In the genomic region with DNA sequence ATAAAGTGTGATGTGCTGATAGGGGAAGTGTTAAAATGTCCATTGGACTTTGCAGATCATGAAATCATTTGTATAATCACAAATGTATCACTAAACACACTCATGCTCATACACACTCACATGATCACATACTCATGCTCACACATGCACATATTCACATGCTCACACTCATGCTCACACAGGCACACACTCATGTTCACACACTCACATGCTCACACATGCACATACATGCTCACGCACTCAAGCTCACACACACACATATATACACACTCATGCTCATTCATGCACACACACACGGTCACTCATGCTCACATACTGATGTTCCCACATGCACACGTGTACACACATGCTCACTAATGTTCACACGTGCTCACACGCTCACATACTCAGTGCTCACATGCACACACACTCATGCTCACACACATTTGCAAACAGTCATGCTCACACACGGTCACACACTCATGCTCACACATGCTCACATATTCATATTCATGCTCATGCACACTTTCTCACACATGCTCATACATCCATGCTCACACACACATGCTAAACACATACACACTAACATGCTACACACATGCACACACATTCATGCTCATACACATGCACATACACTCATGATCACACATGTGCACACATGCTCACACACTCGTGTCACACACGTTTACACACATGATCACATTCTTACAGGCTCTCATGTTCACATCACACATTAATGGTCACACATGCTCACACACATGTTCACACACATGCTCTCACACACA, we compare ENCODE assay signal across 29 cellular contexts.
"Had no signal": no experiment of that assay in that cellular context is flagged by ENCODE, and none has a peak within 500 bp of the region (broad histone marks: within the 10 kb centered on the region; RNA-seq: fewer than 3 reads in every experiment).

No MANE protein-coding gene starts in this region.

- H3K27me3 Mint-ChIP-seq: naive B cell; stimulated activated naive B cell treated with anti-CD40 and anti-IgM and Interleukin-4, amounts not matched to agents 10 μg/mL and 1 μg/mL and 100 μg/mL, for 72 hours; stimulated activated naive CD8-positive, alpha-beta T cell treated with anti-CD3 and anti-CD28 coated beads, Interleukin-15, Interleukin-2, amounts not matched to agents 100 ng/mL and 50 ng/mL, for 24 hours had no signal

- DNase-seq: effector CD8-positive, alpha-beta T cell; endodermal cell; foreskin fibroblast; head of caudate nucleus; kidney; mucosa of descending colon; naive B cell; nucleus accumbens; spleen; stimulated activated naive B cell treated with anti-CD40 and anti-IgM and Interleukin-4, amounts not matched to agents 10 μg/mL and 1 μg/mL and 100 μg/mL, for 72 hours; upper lobe of right lung had no signal

- H3K36me3 Mint-ChIP-seq: memory B cell; mesothelial cell of epicardium; naive B cell; natural killer cell treated with Interleukin-12 subunit alpha and Interleukin-12 subunit beta and Interleukin-15 and Interleukin-18, amount 100 ng/mL, for 72 hours; neural progenitor cell; stimulated activated naive B cell treated with anti-CD40 and anti-IgM and Interleukin-4, amounts not matched to agents 10 μg/mL and 1 μg/mL and 100 μg/mL, for 72 hours had no signal

- ATAC-seq: esophagus mucosa; left lobe of liver; mucosa of descending colon; natural killer cell treated with Interleukin-12 subunit alpha and Interleukin-12 subunit beta and Interleukin-15 and Interleukin-18, amount 100 ng/mL, for 72 hours; right cardiac atrium; stimulated activated naive B cell treated with anti-CD40 and anti-IgM and Interleukin-4, amounts not matched to agents 10 μg/mL and 1 μg/mL and 100 μg/mL, for 72 hours had no signal

- H3K4me1 Mint-ChIP-seq: endodermal cell; memory B cell; naive B cell; stimulated activated naive B cell treated with anti-CD40 and anti-IgM and Interleukin-4, amounts not matched to agents 10 μg/mL and 1 μg/mL and 100 μg/mL, for 72 hours had no signal

- H3K79me2 ChIP-seq: hepatocyte had no signal

- H3K9ac ChIP-seq: neural progenitor cell had no signal

- H3K9me3 ChIP-seq: gastrocnemius medialis, mucosa of descending colon, prostate gland, spleen, thoracic aorta, tibial nerve, upper lobe of right lung, vagina had no signal

- H3K4me3 Mint-ChIP-seq: endodermal cell; memory B cell; mesothelial cell of epicardium; naive B cell; natural killer cell treated with Interleukin-12 subunit alpha and Interleukin-12 subunit beta and Interleukin-15 and Interleukin-18, amount 100 ng/mL, for 72 hours; neural progenitor cell; stimulated activated naive B cell treated with anti-CD40 and anti-IgM and Interleukin-4, amounts not matched to agents 10 μg/mL and 1 μg/mL and 100 μg/mL, for 72 hours; stimulated activated naive CD8-positive, alpha-beta T cell treated with anti-CD3 and anti-CD28 coated beads, Interleukin-15, Interleukin-2, amounts not matched to agents 100 ng/mL and 50 ng/mL, for 24 hours had no signal

- H3K27me3 ChIP-seq: gastrocnemius medialis, hepatocyte, neural progenitor cell, spleen, tibial nerve, upper lobe of right lung, vagina had no signal

- H3K4me2 ChIP-seq: hepatocyte had no signal

- H3K4me1 ChIP-seq: gastrocnemius medialis, prostate gland, vagina had no signal

- H2AFZ ChIP-seq: hepatocyte had no signal

- H3K9me3 Mint-ChIP-seq: endodermal cell; mesothelial cell of epicardium; natural killer cell treated with Interleukin-12 subunit alpha and Interleukin-12 subunit beta and Interleukin-15 and Interleukin-18, amount 100 ng/mL, for 72 hours; neural progenitor cell; stimulated activated naive CD8-positive, alpha-beta T cell treated with anti-CD3 and anti-CD28 coated beads, Interleukin-15, Interleukin-2, amounts not matched to agents 100 ng/mL and 50 ng/mL, for 24 hours had no signal

- H3K4me3 ChIP-seq: gastrocnemius medialis, hepatocyte, lung, mucosa of descending colon, neural progenitor cell, prostate gland, skin epidermis, spleen, thoracic aorta, tibial nerve, upper lobe of right lung, vagina had no signal

- H3K36me3 ChIP-seq: gastrocnemius medialis, neural progenitor cell, prostate gland, spleen, thoracic aorta, tibial nerve, upper lobe of right lung, vagina had no signal

- FAIRE-seq: colon, kidney had no signal

- H3K27ac ChIP-seq: epithelial cell of prostate, gastrocnemius medialis, hepatocyte, neural progenitor cell, prostate gland, skin epidermis, spleen, thoracic aorta, upper lobe of right lung, vagina had no signal

- H3K27ac Mint-ChIP-seq: endodermal cell; memory B cell; mesothelial cell of epicardium; naive B cell; natural killer cell treated with Interleukin-12 subunit alpha and Interleukin-12 subunit beta and Interleukin-15 and Interleukin-18, amount 100 ng/mL, for 72 hours; neural progenitor cell; stimulated activated naive B cell treated with anti-CD40 and anti-IgM and Interleukin-4, amounts not matched to agents 10 μg/mL and 1 μg/mL and 100 μg/mL, for 72 hours; stimulated activated naive CD8-positive, alpha-beta T cell treated with anti-CD3 and anti-CD28 coated beads, Interleukin-15, Interleukin-2, amounts not matched to agents 100 ng/mL and 50 ng/mL, for 24 hours had no signal
